ENCODE assay signal across 8 cellular contexts in genomic region chr1:228275435-228276342, GRCh38.
DNase-seq lines count a peak whose midpoint lies in the region; ATAC-seq and TF ChIP-seq lines count a peak whose summit lies in the region.

No MANE protein-coding gene starts in this region.

- POLR2A ChIA-PET in A673 (lab: Charles Lee; ENCODE audit: low non-redundant PET), result no interaction called here

- ATAC-seq in upper lobe of right lung, result peak; percentile 90

- H3K4me3 ChIP-seq in A673 (ENCODE audit: low read depth, low read length, poor library complexity, severe bottlenecking) (peak overlapping the region; percentile 56), astrocyte of the spinal cord (ENCODE audit: low read depth, low read length) (peak overlapping the region; percentile 47), upper lobe of right lung (peak overlapping the region; percentile 72)

- H3K36me3 ChIP-seq in A673 (ENCODE audit: insufficient read depth, low read length, poor library complexity, severe bottlenecking), result peaks cover 6% of the 10 kb centered on the region
- no peaks in the 10 kb centered on the region for H3K36me3 ChIP-seq in upper lobe of right lung

- no peak for TF ChIP-seq CTCF in A673 (conservative IDR thresholded peaks at IDR 0.05; ENCODE audit: low read depth, low read length)
- TF ChIP-seq CTCF in astrocyte of the spinal cord (IDR thresholded peaks at IDR 0.05; ENCODE audit: low read depth, low read length), result no peak
- no peak for TF ChIP-seq CTCF in upper lobe of right lung (IDR thresholded peaks at IDR 0.05)

- BruUV-seq in A673 (replicated peaks; lab: Mats Ljungman, UMichigan), result TSS peak; percentile 53

- DNase-seq in A673 (ENCODE audit: low spot score), result peak; percentile 97
- peak; percentile 60 for DNase-seq in GM19238 (ENCODE audit: insufficient read length, low spot score)
- DNase-seq in KBM-7, result peak; percentile 73
- DNase-seq in T1000 (lab: John Stamatoyannopoulos, UW), result peak; percentile 75
- DNase-seq in astrocyte of the spinal cord (ENCODE audit: low read depth, low spot score), result peak; percentile 64
- DNase-seq in hippocampal formation (lab: John Stamatoyannopoulos, UW), result peak; percentile 14 to 48
- peak; percentile 22 for DNase-seq in pulmonary artery endothelial cell (ENCODE audit: low read depth, low spot score)
- peak; percentile 91 for DNase-seq in upper lobe of right lung

- no peaks in the 10 kb centered on the region for H3K27me3 ChIP-seq in A673 (replicated peaks; ENCODE audit: insufficient read depth, low read depth, low read length, poor library complexity)
- H3K27me3 ChIP-seq in upper lobe of right lung, result no peaks in the 10 kb centered on the region

- no peaks in the 10 kb centered on the region for H3K4me1 ChIP-seq in A673 (ENCODE audit: insufficient read depth, low read length, poor library complexity, severe bottlenecking)
- H3K4me1 ChIP-seq in upper lobe of right lung, result peaks cover 4% of the 10 kb centered on the region

- in situ Hi-C loops in KBM-7 (cut with MboI; ENCODE audit: low pct_unique_long_range_greater_than_20kb, low sequenced_read_pairs), result no loop called here
- in situ Hi-C loops in astrocyte of the spinal cord (cut with HindIII; ENCODE audit: low sequenced_read_pairs), result no loop called here

- H3K27ac ChIP-seq in A673 (ENCODE audit: low read depth, low read length, poor library complexity, severe bottlenecking), result peak overlapping the region; percentile 81
- H3K27ac ChIP-seq in upper lobe of right lung, result peak overlapping the region; percentile 55

- H3K9me3 ChIP-seq in A673 (ENCODE audit: low read depth, low read length, poor library complexity, severe bottlenecking), result no peaks in the 10 kb centered on the region
- H3K9me3 ChIP-seq in upper lobe of right lung, result no peaks in the 10 kb centered on the region

- intact Hi-C loops in A673 (cut with micrococcal nuclease; ENCODE audit: unreplicated experiment), result no loop called here
- intact Hi-C loops in upper lobe of right lung (cut with DNase I), result no loop called here

- CTCF ChIA-PET in A673 (lab: Charles Lee), result no interaction called here

Comparison
In these comparisons a context has a peak if more than half of its experiments do, and no peak if none do; other contexts are left out.
1. Peak in every context shown above with its lines: DNase-seq, ATAC-seq, H3K4me3 ChIP-seq and H3K27ac ChIP-seq.
2. DNase-seq: peak in every context shown above with its lines; median percentile 97 in A673; 91 in upper lobe of right lung; 75 in T1000; 73 in KBM-7; 64 in astrocyte of the spinal cord; 60 in GM19238; 31 in hippocampal formation; 22 in pulmonary artery endothelial cell.